Comparison of ENCODE assay signal across 16 cellular contexts in the genomic region with DNA sequence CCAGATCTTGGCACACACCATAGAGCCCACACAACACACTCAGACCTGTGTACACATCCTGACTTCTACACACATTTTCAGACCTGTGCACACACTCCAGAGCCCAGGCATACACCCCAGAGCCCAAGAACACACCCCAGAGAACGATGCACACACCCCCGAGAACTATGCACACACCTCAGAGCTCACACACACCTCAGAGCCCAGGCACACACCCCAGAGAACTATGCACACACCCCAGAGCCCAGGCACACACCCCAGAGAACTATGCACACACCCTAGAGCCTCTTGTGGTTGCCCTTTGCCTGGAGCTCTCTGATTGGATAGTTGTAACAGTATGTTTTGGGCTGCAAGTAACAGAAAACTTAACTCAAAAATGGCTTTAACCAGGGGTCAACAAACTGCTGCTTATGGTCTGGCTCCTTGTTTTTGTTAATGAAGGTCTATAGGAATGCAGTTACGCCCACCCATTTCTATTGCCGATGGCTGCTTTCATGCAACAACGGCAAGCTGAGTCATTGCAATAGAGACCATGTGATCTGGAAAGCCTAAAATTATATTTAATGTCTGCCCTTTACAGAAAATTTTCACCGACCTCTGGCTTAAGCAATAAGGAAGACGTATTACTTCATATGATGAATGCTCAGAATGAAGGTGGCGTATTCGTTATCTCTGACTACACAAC.
DNase-seq lines count a peak whose midpoint lies in the region; ATAC-seq and TF ChIP-seq lines count a peak whose summit lies in the region.
"Had no signal": no experiment of that assay in that cellular context is flagged by ENCODE, and none has a peak within 500 bp of the region (broad histone marks: within the 10 kb centered on the region; RNA-seq: fewer than 3 reads in every experiment).

No MANE protein-coding gene starts in this region.

- H3K79me2 ChIP-seq in OCI-LY3 (ENCODE audit: low read length) = no peaks in the 10 kb centered on the region
- H3K79me2 ChIP-seq in neural progenitor cell (ENCODE audit: low read depth) = no peaks in the 10 kb centered on the region

- peaks cover 3% of the 10 kb centered on the region for H3K27me3 ChIP-seq in OCI-LY3 (ENCODE audit: low read depth, low read length)
- no peaks in the 10 kb centered on the region for H3K27me3 ChIP-seq in neural progenitor cell
- H3K27me3 ChIP-seq: vagina had no signal

- no peaks in the 10 kb centered on the region for H3F3A ChIP-seq in neural progenitor cell (ENCODE audit: low read depth)

- H3K4me1 Mint-ChIP-seq in Calu3 (ENCODE audit: low read depth, unreplicated experiment) (peaks cover 40% of the 10 kb centered on the region), neural progenitor cell (peaks cover 18% of the 10 kb centered on the region), immature natural killer cell (peaks cover 3 to 12% of the 10 kb centered on the region in 2 donors)

- no peak for TF ChIP-seq POLR2A in erythroblast (IDR thresholded peaks at IDR 0.05; ENCODE audit: low read length)

- peak overlapping the region; percentile 46 for H3K4me2 ChIP-seq in OCI-LY3 (ENCODE audit: low read length)
- H3K4me2 ChIP-seq in neural progenitor cell = no peak overlapping the region

- peaks cover 3% of the 10 kb centered on the region for H3K9me3 Mint-ChIP-seq in Calu3 (ENCODE audit: low read depth, unreplicated experiment)
- H3K9me3 Mint-ChIP-seq in neural progenitor cell = no peaks in the 10 kb centered on the region
- H3K9me3 Mint-ChIP-seq in immature natural killer cell = no peaks in the 10 kb centered on the region
- H3K9me3 Mint-ChIP-seq: activated CD4-positive, alpha-beta memory T cell treated with anti-CD3 and anti-CD28 coated beads for 36 hours; activated naive CD4-positive, alpha-beta T cell treated with anti-CD3 and anti-CD28 coated beads, Interleukin-2, amount 50 U/mL, for 24 hours had no signal

- H3K36me3 ChIP-seq in OCI-LY3 (replicated peaks; ENCODE audit: low read depth, low read length) = no peaks in the 10 kb centered on the region
- H3K36me3 ChIP-seq in neural progenitor cell = no peaks in the 10 kb centered on the region
- H3K36me3 ChIP-seq: vagina had no signal

- CTCF ChIA-PET in Calu3 (lab: Charles Lee) = interaction anchor here (0.7 to 1.2 kb wide), 4 partner anchors 22 to 724 kb away, joined by 3 to 5 read pairs (median 3); no protein-coding TSS in a partner anchor

- no peak overlapping the region for H3K27ac ChIP-seq in OCI-LY3 (ENCODE audit: low read length)
- H3K27ac ChIP-seq in neural progenitor cell = no peak overlapping the region
- H3K27ac ChIP-seq: vagina had no signal

- H3K4me3 Mint-ChIP-seq in Calu3 (ENCODE audit: low read depth, unreplicated experiment) = no peak overlapping the region
- no peak overlapping the region for H3K4me3 Mint-ChIP-seq in neural progenitor cell
- no peak overlapping the region for H3K4me3 Mint-ChIP-seq in immature natural killer cell
- H3K4me3 Mint-ChIP-seq: activated CD4-positive, alpha-beta memory T cell treated with anti-CD3 and anti-CD28 coated beads for 36 hours; activated naive CD4-positive, alpha-beta T cell treated with anti-CD3 and anti-CD28 coated beads, Interleukin-2, amount 50 U/mL, for 24 hours had no signal

- H3K4me3 ChIP-seq in OCI-LY3 (ENCODE audit: low read length) = peak overlapping the region; percentile 24; the same call in 1 of the 2 replicates
- no peak overlapping the region for H3K4me3 ChIP-seq in neural progenitor cell
- H3K4me3 ChIP-seq: vagina had no signal

- DNase-seq in Calu3 (peak; percentile 68), erythroblast (lab: John Stamatoyannopoulos, UW) (peak; percentile 22 to 36), neural progenitor cell (ENCODE audit: low spot score) (no peak), immature natural killer cell (no peak), 8988T (no peak)
- DNase-seq: activated CD4-positive, alpha-beta memory T cell treated with anti-CD3 and anti-CD28 coated beads for 36 hours; COR-L47; hippocampal formation; midbrain; NCI-H1092; NCI-H526 treated with DMSO at 0.1 percent for 48 hours had no signal

- H3K27me3 Mint-ChIP-seq in Calu3 (ENCODE audit: unreplicated experiment) (no peaks in the 10 kb centered on the region), neural progenitor cell (ENCODE audit: insufficient read depth, low read depth) (peaks cover 5% of the 10 kb centered on the region), immature natural killer cell (ENCODE audit: low read depth in 3 of 3) (peaks cover 0 to 7% (median 0%) of the 10 kb centered on the region in 3 donors)
- H3K27me3 Mint-ChIP-seq: activated naive CD4-positive, alpha-beta T cell treated with anti-CD3 and anti-CD28 coated beads, Interleukin-2, amount 50 U/mL, for 24 hours had no signal

- ATAC-seq in HG03139 (IDR thresholded peaks at IDR 0.05; ENCODE audit: unreplicated experiment) (no peak), HG02610 (IDR thresholded peaks at IDR 0.05; ENCODE audit: unreplicated experiment) (no peak)

- no peak overlapping the region for H3K9ac ChIP-seq in OCI-LY3 (ENCODE audit: low read length)
- H3K9ac ChIP-seq in neural progenitor cell = no peak overlapping the region

- H4K20me1 ChIP-seq in OCI-LY3 (ENCODE audit: insufficient read depth, low read length) (no peaks in the 10 kb centered on the region), neural progenitor cell (ENCODE audit: low read depth) (no peaks in the 10 kb centered on the region)

- peak overlapping the region; percentile 75 for H3K27ac Mint-ChIP-seq in Calu3 (ENCODE audit: unreplicated experiment)
- peak overlapping the region; percentile 6 for H3K27ac Mint-ChIP-seq in neural progenitor cell
- no peak overlapping the region for H3K27ac Mint-ChIP-seq in immature natural killer cell
- H3K27ac Mint-ChIP-seq: activated CD4-positive, alpha-beta memory T cell treated with anti-CD3 and anti-CD28 coated beads for 36 hours; activated naive CD4-positive, alpha-beta T cell treated with anti-CD3 and anti-CD28 coated beads, Interleukin-2, amount 50 U/mL, for 24 hours had no signal

- H3K9me3 ChIP-seq in OCI-LY3 (ENCODE audit: insufficient read depth, low read length) (no peaks in the 10 kb centered on the region), neural progenitor cell (ENCODE audit: low read depth) (no peaks in the 10 kb centered on the region)
- H3K9me3 ChIP-seq: vagina had no signal

- H3K4me1 ChIP-seq in OCI-LY3 (ENCODE audit: low read length) (peaks cover 21% of the 10 kb centered on the region), neural progenitor cell (peaks cover 14% of the 10 kb centered on the region)

- no TSS peak for BruUV-seq in Calu3 (replicated peaks; lab: Mats Ljungman, UMichigan)

- H2AFZ ChIP-seq in OCI-LY3 (ENCODE audit: low read depth, low read length) = no peak overlapping the region
- no peak overlapping the region for H2AFZ ChIP-seq in neural progenitor cell (replicated peaks)

- TF ChIP-seq CTCF in Calu3 (IDR thresholded peaks at IDR 0.05; ENCODE audit: unreplicated experiment) (no peak), OCI-LY3 (IDR thresholded peaks at IDR 0.05; ENCODE audit: low read depth, low read length) (no peak), neural progenitor cell (IDR thresholded peaks at IDR 0.05) (no peak)

- H3K36me3 Mint-ChIP-seq in Calu3 (ENCODE audit: insufficient read depth, unreplicated experiment) = peaks cover 14% of the 10 kb centered on the region
- no peaks in the 10 kb centered on the region for H3K36me3 Mint-ChIP-seq in neural progenitor cell
- H3K36me3 Mint-ChIP-seq in immature natural killer cell = no peaks in the 10 kb centered on the region

- intact Hi-C loops in Calu3 (cut with micrococcal nuclease; ENCODE audit: unreplicated experiment) = no loop called here

Comparison
In these comparisons a context has a peak if more than half of its experiments do, and no peak if none do; other contexts are left out.
1. DNase-seq: peak in Calu3 (single experiment) and erythroblast (2 of 2); none in neural progenitor cell (single experiment), immature natural killer cell (0 of 3) and 8988T (single experiment).
2. H3K27ac Mint-ChIP-seq: peak in Calu3 (single experiment) and neural progenitor cell (single experiment); none in immature natural killer cell (0 of 6).